In genomic region chr4:110119347-110119746, GRCh38 we compare ENCODE assay signal across 12 cellular contexts.
DNase-seq lines count a peak whose midpoint lies in the region; ATAC-seq and TF ChIP-seq lines count a peak whose summit lies in the region.
"Had no signal": no experiment of that assay in that cellular context is flagged by ENCODE, and none has a peak within 500 bp of the region (broad histone marks: within the 10 kb centered on the region; RNA-seq: fewer than 3 reads in every experiment).

No MANE protein-coding gene starts in this region.

- peak overlapping the region; percentile 24; the same call in 1 of the 2 replicates for H3K18ac ChIP-seq in IMR-90 (ENCODE audit: low read depth, low read length)

- H3K9me1 ChIP-seq in IMR-90 (ENCODE audit: insufficient read depth, low read length): peaks cover 4% of the 10 kb centered on the region; the same call in 1 of the 2 replicates

- no peak overlapping the region for H3K27ac Mint-ChIP-seq in activated CD4-positive, alpha-beta T cell treated with anti-CD3 and anti-CD28 coated beads, Interleukin-2, amount 10 ng/mL, durations not matched to agents 24 days and 14 days

- H3K14ac ChIP-seq in IMR-90 (replicated peaks; ENCODE audit: low read depth, low read length): no peak overlapping the region

- no peak overlapping the region for H2AFZ ChIP-seq in IMR-90 (replicated peaks; ENCODE audit: low read length, poor library complexity)

- H3K4me3 Mint-ChIP-seq in activated CD4-positive, alpha-beta T cell treated with anti-CD3 and anti-CD28 coated beads, Interleukin-2, amount 10 ng/mL, durations not matched to agents 24 days and 14 days: no peak overlapping the region
- H3K4me3 Mint-ChIP-seq: neural crest cell had no signal

- dilution Hi-C loops in IMR-90 (cut with HindIII; ENCODE audit: low sequenced_read_pairs, unreplicated experiment): no loop called here

- no peak overlapping the region for H3K4ac ChIP-seq in IMR-90 (ENCODE audit: low read depth, low read length)

- H3K56ac ChIP-seq in IMR-90 (ENCODE audit: extremely low read depth, insufficient read depth, low read length): no peak overlapping the region

- no peaks in the 10 kb centered on the region for H4K20me1 ChIP-seq in IMR-90 (ENCODE audit: insufficient read depth, low read length)

- H2AK5ac ChIP-seq in IMR-90 (ENCODE audit: low read depth, low read length): no peak overlapping the region

- no peaks in the 10 kb centered on the region for H3K9me3 Mint-ChIP-seq in activated CD4-positive, alpha-beta T cell treated with anti-CD3 and anti-CD28 coated beads, Interleukin-2, amount 10 ng/mL, durations not matched to agents 24 days and 14 days

- no peak for TF ChIP-seq CTCF in IMR-90 (conservative IDR thresholded peaks at IDR 0.05; ENCODE audit: low read depth, low read length)
- no peak for TF ChIP-seq CTCF in suprapubic skin (IDR thresholded peaks at IDR 0.05)

- H3K27me3 Mint-ChIP-seq in activated CD4-positive, alpha-beta T cell treated with anti-CD3 and anti-CD28 coated beads, Interleukin-2, amount 10 ng/mL, durations not matched to agents 24 days and 14 days: no peaks in the 10 kb centered on the region

- no CpG with 5 or more reads among the region's 3 CpGs for WGBS in IMR-90 (ENCODE audit: extremely low coverage in 2 of 2, insufficient read length in 1 of 2), 2 experiments
- WGBS in suprapubic skin: 49% methylated on average over 3 of the region's 3 CpGs

- in situ Hi-C loops in IMR-90 (cut with MboI; ENCODE audit: low sequenced_read_pairs): no loop called here

- CTCF ChIA-PET in IMR-90 (lab: Yijun Ruan, JAX): interaction anchor here (0.7 kb wide), 1 partner anchor 1323 kb away, joined by 4 read pairs; no protein-coding TSS in a partner anchor

- ATAC-seq in IMR-90 (ENCODE audit: low read depth): peak; percentile 45; the same call in 1 of the 2 replicates
- ATAC-seq in esophagus mucosa: peak; percentile 99

- intact Hi-C loops in activated CD4-positive, alpha-beta T cell treated with anti-CD3 and anti-CD28 coated beads, Interleukin-2, amount 10 ng/mL, durations not matched to agents 24 days and 14 days (cut with micrococcal nuclease): no loop called here
- intact Hi-C loops in IMR-90 (cut with micrococcal nuclease): no loop called here

- TF ChIP-seq RAD21 in IMR-90 (IDR thresholded peaks at IDR 0.05; ENCODE audit: low read length): no peak

- H3K36me3 Mint-ChIP-seq in activated CD4-positive, alpha-beta T cell treated with anti-CD3 and anti-CD28 coated beads, Interleukin-2, amount 10 ng/mL, durations not matched to agents 24 days and 14 days (ENCODE audit: low read depth): peaks cover 18% of the 10 kb centered on the region

- no peak overlapping the region for H2BK15ac ChIP-seq in IMR-90 (ENCODE audit: low read depth, low read length)

- no peak overlapping the region for H4K8ac ChIP-seq in IMR-90 (ENCODE audit: low read depth in 2 of 2, low read length in 2 of 2)

- H4K5ac ChIP-seq in IMR-90 (ENCODE audit: low read depth, low read length): peak overlapping the region; percentile 22; the same call in 1 of the 2 replicates

- peaks cover 14% of the 10 kb centered on the region for H3K4me1 Mint-ChIP-seq in activated CD4-positive, alpha-beta T cell treated with anti-CD3 and anti-CD28 coated beads, Interleukin-2, amount 10 ng/mL, durations not matched to agents 24 days and 14 days

- peak; percentile 61 for DNase-seq in activated CD4-positive, alpha-beta T cell treated with anti-CD3 and anti-CD28 coated beads, Interleukin-2, amount 10 ng/mL, durations not matched to agents 24 days and 14 days
- no peak for DNase-seq in activated CD4-positive, alpha-beta T cell treated with anti-CD3 and anti-CD28 coated beads, Interleukin-2, amount 50 U/mL, for 48 hours
- no peak for DNase-seq in IMR-90
- no peak for DNase-seq in suprapubic skin (ENCODE audit: low spot score in 2 of 2)
- no peak for DNase-seq in UCSD-AML1 (lab: John Stamatoyannopoulos, UW; ENCODE audit: unreplicated experiment)
- DNase-seq in NCI-H2196 (lab: John Stamatoyannopoulos, UW; ENCODE audit: unreplicated experiment): no peak
- no peak for DNase-seq in DMS153 treated with DMSO at 0.1 percent for 48 hours (lab: John Stamatoyannopoulos, UW; ENCODE audit: unreplicated experiment)
- DNase-seq: activated effector memory CD4-positive, alpha-beta T cell treated with Interleukin-2 at 50 U/mL for 16 hours; GDM1 had no signal

- H3K27ac ChIP-seq in IMR-90 (ENCODE audit: insufficient read depth, low read length): peak overlapping the region; percentile 37; the same call in 1 of the 2 replicates
- H3K27ac ChIP-seq in suprapubic skin: peak overlapping the region; percentile 77
- H3K27ac ChIP-seq: tibial nerve had no signal

- TF ChIP-seq POLR2A in IMR-90 (IDR thresholded peaks at IDR 0.05; ENCODE audit: low read depth, low read length) (no peak), suprapubic skin (IDR thresholded peaks at IDR 0.05) (no peak)

- no peak overlapping the region for H2BK5ac ChIP-seq in IMR-90 (ENCODE audit: low read depth, low read length, poor library complexity, severe bottlenecking)

- H3K9me3 ChIP-seq in IMR-90 (ENCODE audit: control insufficient read depth, insufficient read depth, low read length) (no peaks in the 10 kb centered on the region; the same call in 1 of the 2 replicates), suprapubic skin (no peaks in the 10 kb centered on the region)
- H3K9me3 ChIP-seq: tibial nerve had no signal

- H3K4me3 ChIP-seq in IMR-90 (ENCODE audit: insufficient read depth, low read depth, low read length): no peak overlapping the region
- H3K4me3 ChIP-seq in suprapubic skin: no peak overlapping the region
- H3K4me3 ChIP-seq: tibial nerve had no signal

- no peak overlapping the region for H3K4me2 ChIP-seq in IMR-90 (ENCODE audit: low read depth, low read length)

- H3K23ac ChIP-seq in IMR-90 (ENCODE audit: low read depth, low read length): no peak overlapping the region

- H3K27me3 ChIP-seq in IMR-90 (ENCODE audit: control insufficient read depth, insufficient read depth, low read length) (no peaks in the 10 kb centered on the region), suprapubic skin (no peaks in the 10 kb centered on the region)
- H3K27me3 ChIP-seq: tibial nerve had no signal

- POLR2A ChIA-PET in IMR-90 (lab: Charles Lee; ENCODE audit: unreplicated experiment): no interaction called here

- H2AK9ac ChIP-seq in IMR-90 (replicated peaks; ENCODE audit: low read depth, low read length, poor library complexity): no peak overlapping the region

- no TSS peak for BruUV-seq in IMR-90 (replicated peaks; lab: Mats Ljungman, UMichigan)

- no peak overlapping the region for H2BK120ac ChIP-seq in IMR-90 (ENCODE audit: low read depth, low read length)

- H3K9ac ChIP-seq in IMR-90 (ENCODE audit: low read depth, low read length): no peak overlapping the region

- H3K79me1 ChIP-seq in IMR-90 (ENCODE audit: low read depth in 1 of 2, low read length in 2 of 2): peaks cover 4 to 5% of the 10 kb centered on the region in 2 experiments; a peak in 2 of 4 replicates

- no peaks in the 10 kb centered on the region; the same call in 1 of the 2 replicates for H3K36me3 ChIP-seq in IMR-90 (ENCODE audit: control insufficient read depth, insufficient read depth, low read length)
- H3K36me3 ChIP-seq in suprapubic skin: no peaks in the 10 kb centered on the region
- H3K36me3 ChIP-seq: tibial nerve had no signal

- no peak for TF ChIP-seq EP300 in suprapubic skin (IDR thresholded peaks at IDR 0.05)

- H3K4me1 ChIP-seq in IMR-90 (ENCODE audit: control insufficient read depth, insufficient read depth, low read length): peaks cover 5% of the 10 kb centered on the region
- H3K4me1 ChIP-seq in suprapubic skin: peaks cover 14% of the 10 kb centered on the region

- H2BK20ac ChIP-seq in IMR-90 (ENCODE audit: low read depth, low read length): no peak overlapping the region

- no peak overlapping the region for H4K91ac ChIP-seq in IMR-90 (ENCODE audit: insufficient read depth, low read depth, low read length)

TF ChIP-seq in IMR-90, 13 proteins besides CTCF, POLR2A, EP300 and RAD21:
- TF ChIP-seq MAZ (IDR thresholded peaks at IDR 0.05; ENCODE audit: borderline replicate concordance, low read depth, low read length) (no peak), RFX5 (IDR thresholded peaks at IDR 0.05; ENCODE audit: low read depth, low read length) (0 out of 2 replicates have a peak, but pooled peaks have one; percentile 27)
TF ChIP-seq in IMR-90: peak in this region for 1.
